Comparison of ENCODE assay signal across 27 cellular contexts in the genomic region with DNA sequence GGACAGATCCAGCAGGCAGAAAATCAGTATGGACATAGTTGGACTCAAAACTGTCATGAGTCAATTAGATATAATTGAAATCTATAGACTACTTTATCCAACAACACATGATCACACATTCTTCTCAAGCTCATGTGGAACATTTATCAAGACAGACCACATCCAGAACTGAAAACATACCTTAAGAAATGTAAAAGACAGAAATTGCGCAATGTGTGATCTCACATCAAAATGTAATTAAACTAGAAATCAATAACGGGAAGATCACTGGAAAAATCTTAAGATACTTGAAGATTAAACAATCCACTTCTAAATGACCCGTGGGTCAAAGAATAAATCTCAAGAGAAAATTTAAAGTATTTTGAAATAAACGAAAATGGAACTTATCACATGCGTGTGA.
DNase-seq lines count a peak whose midpoint lies in the region; ATAC-seq, FAIRE-seq and TF ChIP-seq lines count a peak whose summit lies in the region.
"Had no signal": no experiment of that assay in that cellular context is flagged by ENCODE, and none has a peak within 500 bp of the region (broad histone marks: within the 10 kb centered on the region; RNA-seq: fewer than 3 reads in every experiment).

No MANE protein-coding gene starts in this region.

- no peak overlapping the region for H2BK15ac ChIP-seq in H1 (ENCODE audit: low read length)

- no peak overlapping the region for H3K4me3 Mint-ChIP-seq in GM23338
- H3K4me3 Mint-ChIP-seq: B cell; CD4-positive, alpha-beta memory T cell; CD4-positive, CD25-positive, alpha-beta regulatory T cell; CD8-positive, alpha-beta memory T cell had no signal

- H2BK5ac ChIP-seq in H1 (ENCODE audit: low read depth, low read length), result no peak overlapping the region

- no peak overlapping the region for H3K4me3 ChIP-seq in A549
- H3K4me3 ChIP-seq in GM23338, result no peak overlapping the region
- no peak overlapping the region; a peak in 1 of 8 replicates for H3K4me3 ChIP-seq in H1 (ENCODE audit: extremely low read depth in 1 of 4, insufficient read depth in 2 of 4, low read depth in 3 of 4, low read length in 4 of 4)
- H3K4me3 ChIP-seq: BLaER1 treated with 17β-estradiol and CSF1 and Interleukin-3, amounts not matched to agents 10 nM and 100 nM; GM12878 had no signal

- no peak overlapping the region for H4K5ac ChIP-seq in H1 (ENCODE audit: insufficient read length, low read depth, low read length)

- H3K27ac ChIP-seq in A549, result no peak overlapping the region
- H3K27ac ChIP-seq in GM23338 (ENCODE audit: low read depth), result no peak overlapping the region
- H3K27ac ChIP-seq in H1 (ENCODE audit: low read depth, low read length), result no peak overlapping the region
- H3K27ac ChIP-seq: BLaER1 treated with 17β-estradiol and CSF1 and Interleukin-3, amounts not matched to agents 10 nM and 100 nM; C4-2B had no signal

- no peak for ATAC-seq in A549
- ATAC-seq in GM23338, result no peak
- ATAC-seq: GM12878 had no signal

- peaks cover 19% of the 10 kb centered on the region for H3K4me1 Mint-ChIP-seq in GM23338
- H3K4me1 Mint-ChIP-seq: B cell; CD4-positive, alpha-beta memory T cell; CD4-positive, CD25-positive, alpha-beta regulatory T cell; CD8-positive, alpha-beta memory T cell had no signal

- no peak overlapping the region for H3K9ac ChIP-seq in H1 (replicated peaks in 1 of 4; ENCODE audit: extremely low read depth in 1 of 4, low read depth in 3 of 4, low read length in 3 of 4)
- H3K9ac ChIP-seq: BLaER1 treated with 17β-estradiol and CSF1 and Interleukin-3, amounts not matched to agents 10 nM and 100 nM had no signal

- no peak overlapping the region for H4K91ac ChIP-seq in H1 (replicated peaks; ENCODE audit: insufficient read length, low read length)

- no peaks in the 10 kb centered on the region for H4K20me1 ChIP-seq in GM23338 (replicated peaks; ENCODE audit: insufficient read depth)
- H4K20me1 ChIP-seq in H1 (replicated peaks in 1 of 2; ENCODE audit: control insufficient read depth in 1 of 2, insufficient read depth in 2 of 2, low read length in 2 of 2), result no peaks in the 10 kb centered on the region
- H4K20me1 ChIP-seq: BLaER1 treated with 17β-estradiol and CSF1 and Interleukin-3, amounts not matched to agents 10 nM and 100 nM had no signal

- 38% methylated on average over 5 of the region's 5 CpGs for WGBS in A549 (ENCODE audit: missing lambda C conversion rate)
- WGBS in H1 (ENCODE audit: extremely low coverage in 1 of 2, insufficient coverage in 1 of 2, insufficient read length in 1 of 2, insufficient replicate concordance in 2 of 2, low coverage in 1 of 2, low lambda C conversion rate in 2 of 2, missing lambda C conversion rate in 1 of 2), 2 experiments, result 93% methylated on average over 5 of the region's 5 CpGs; no CpG with 5 or more reads in 1 of the 2 experiments

- H3K9me2 ChIP-seq in GM23338 (ENCODE audit: insufficient read depth), result no peaks in the 10 kb centered on the region

- H2BK20ac ChIP-seq in H1 (ENCODE audit: low read length), result no peak overlapping the region

- H3K27me3 ChIP-seq in GM23338 (ENCODE audit: insufficient read depth) (no peaks in the 10 kb centered on the region), H1 (replicated peaks in 1 of 4; ENCODE audit: control insufficient read depth in 3 of 4, extremely low read depth in 1 of 4, insufficient read depth in 3 of 4, low read length in 3 of 4) (no peaks in the 10 kb centered on the region)
- H3K27me3 ChIP-seq: BLaER1 treated with 17β-estradiol and CSF1 and Interleukin-3, amounts not matched to agents 10 nM and 100 nM had no signal

- no peak overlapping the region for H3K4ac ChIP-seq in H1 (replicated peaks; ENCODE audit: insufficient read length, low read depth, low read length)

- CTCF ChIA-PET in A549 (lab: Yijun Ruan, JAX), result no interaction called here
- CTCF ChIA-PET in H1 (lab: Charles Lee; ENCODE audit: partially characterized antibody), result interaction anchor here (0.6 kb wide), 1 partner anchor 270 kb away, joined by 3 read pairs; no protein-coding TSS in a partner anchor

- H3K18ac ChIP-seq in H1 (ENCODE audit: extremely low read depth, low read length), result no peak overlapping the region

- H3K27ac Mint-ChIP-seq in GM23338, result no peak overlapping the region
- H3K27ac Mint-ChIP-seq: B cell; CD4-positive, CD25-positive, alpha-beta regulatory T cell; CD8-positive, alpha-beta memory T cell had no signal

- H3K9me3 Mint-ChIP-seq in GM23338, result peaks cover 8% of the 10 kb centered on the region; the same call in 2 of the 3 replicates

- peaks cover 3% of the 10 kb centered on the region; the same call in 2 of the 3 replicates for H3K36me3 Mint-ChIP-seq in GM23338 (ENCODE audit: low read depth)
- H3K36me3 Mint-ChIP-seq: CD4-positive, alpha-beta memory T cell; CD4-positive, CD25-positive, alpha-beta regulatory T cell; CD8-positive, alpha-beta memory T cell had no signal

- H3K56ac ChIP-seq in H1 (replicated peaks; ENCODE audit: insufficient read length, low read depth, low read length), result no peak overlapping the region

- H3K14ac ChIP-seq in H1 (ENCODE audit: insufficient read length), result no peak overlapping the region

- H2AFZ ChIP-seq in GM23338 (no peak overlapping the region), H1 (ENCODE audit: low read length) (no peak overlapping the region)

- TF ChIP-seq CTCF in A549 (IDR thresholded peaks at IDR 0.05), result no peak
- TF ChIP-seq CTCF in GM23338 (conservative IDR thresholded peaks at IDR 0.05; ENCODE audit: low read depth in 2 of 2), result no peak
- no peak for TF ChIP-seq CTCF in H1 (IDR thresholded peaks at IDR 0.05; ENCODE audit: control extremely low read depth in 1 of 3, insufficient read depth in 1 of 3, low read depth in 1 of 3, low read length in 3 of 3)

- no peak overlapping the region for H2AK5ac ChIP-seq in H1 (ENCODE audit: low read depth, low read length)

- TF ChIP-seq RAD21 in A549 (conservative IDR thresholded peaks at IDR 0.05 in 1 of 2, IDR thresholded peaks at IDR 0.05 in 1 of 2) (no peak), Ishikawa (IDR thresholded peaks at IDR 0.05; ENCODE audit: low read depth) (no peak), H1 (IDR thresholded peaks at IDR 0.05 in 1 of 2, conservative IDR thresholded peaks at IDR 0.05 in 1 of 2; ENCODE audit: low read depth in 2 of 2, low read length in 2 of 2) (no peak)

- H3K23me2 ChIP-seq in H1 (ENCODE audit: low read depth, low read length), result no peaks in the 10 kb centered on the region

- no peak overlapping the region for H3K4me2 ChIP-seq in A549
- 0 out of 2 replicates have a peak overlapping the region, but pooled peaks have one; percentile 58 for H3K4me2 ChIP-seq in GM23338
- H3K4me2 ChIP-seq in H1 (ENCODE audit: insufficient read depth in 1 of 2, low read depth in 2 of 2, low read length in 2 of 2), result no peak overlapping the region
- H3K4me2 ChIP-seq: BLaER1 treated with 17β-estradiol and CSF1 and Interleukin-3, amounts not matched to agents 10 nM and 100 nM had no signal

- TF ChIP-seq EP300 in A549 (IDR thresholded peaks at IDR 0.05), result no peak
- no peak for TF ChIP-seq EP300 in Ishikawa (IDR thresholded peaks at IDR 0.05; ENCODE audit: borderline replicate concordance)
- TF ChIP-seq EP300 in H1 (IDR thresholded peaks at IDR 0.05; ENCODE audit: borderline replicate concordance in 1 of 2, low read depth in 2 of 2, low read length in 2 of 2), result no peak

- H2BK12ac ChIP-seq in H1 (ENCODE audit: low read depth, low read length), result no peak overlapping the region

- POLR2A ChIA-PET in A549 (lab: Yijun Ruan, JAX), result no interaction called here
- POLR2A ChIA-PET in H1 (lab: Charles Lee; ENCODE audit: partially characterized antibody), result no interaction called here

- H3K79me2 ChIP-seq in GM23338 (replicated peaks; ENCODE audit: insufficient read depth), result no peaks in the 10 kb centered on the region; the same call in 1 of the 2 replicates
- H3K79me2 ChIP-seq in H1 (ENCODE audit: control insufficient read depth in 1 of 2, insufficient read depth in 2 of 2, low read length in 2 of 2), result no peaks in the 10 kb centered on the region

- no peaks in the 10 kb centered on the region for H3K79me1 ChIP-seq in H1 (ENCODE audit: low read depth, low read length)

- no peak overlapping the region for H3K23ac ChIP-seq in H1 (ENCODE audit: insufficient read length)

- FAIRE-seq in A549 (lab: Jason Lieb, UNC) (no peak), H1 (lab: Jason Lieb, UNC) (no peak)
- FAIRE-seq: A204.1, GM12878, GM12892, GM18507 had no signal

- H3K36me3 ChIP-seq in GM23338 (ENCODE audit: insufficient read depth) (no peaks in the 10 kb centered on the region), H1 (ENCODE audit: control insufficient read depth in 2 of 4, insufficient read depth in 4 of 4, low read length in 3 of 4) (no peaks in the 10 kb centered on the region)
- H3K36me3 ChIP-seq: BLaER1 treated with 17β-estradiol and CSF1 and Interleukin-3, amounts not matched to agents 10 nM and 100 nM had no signal

- H3K27me3 Mint-ChIP-seq in GM23338 (ENCODE audit: insufficient read depth, low read depth, poor library complexity), result peaks cover 1% of the 10 kb centered on the region
- H3K27me3 Mint-ChIP-seq: B cell; CD4-positive, alpha-beta memory T cell; CD4-positive, CD25-positive, alpha-beta regulatory T cell; CD8-positive, alpha-beta memory T cell had no signal

- H3F3A ChIP-seq in GM23338 (replicated peaks; ENCODE audit: low read depth), result no peaks in the 10 kb centered on the region

- DNase-seq in A549 (ENCODE audit: low read depth in 1 of 2, low spot score in 1 of 2) (no peak), GM23338 (ENCODE audit: low spot score) (no peak), H1 (ENCODE audit: low read depth in 1 of 2, low spot score in 2 of 2) (no peak), CD1c-positive myeloid dendritic cell (ENCODE audit: extremely low spot score) (no peak), NCI-H2196 treated with DMSO at 0.1 percent for 48 hours (lab: John Stamatoyannopoulos, UW; ENCODE audit: unreplicated experiment) (no peak), NCI-H748 treated with DMSO at 0.1 percent for 48 hours (lab: John Stamatoyannopoulos, UW) (no peak)
- DNase-seq: 8988T; AML-193; CD4-positive, alpha-beta memory T cell; CD4-positive, CD25-positive, alpha-beta regulatory T cell; CD8-positive, alpha-beta memory T cell; COR-L47; DMS 273 treated with DMSO at 0.1 percent for 48 hours; DMS153; DMS53; DMS79; DND-41; EL; GDM1 had no signal

- no peak overlapping the region for H4K8ac ChIP-seq in H1 (ENCODE audit: extremely low read depth, insufficient read depth, low read length)

- TF ChIP-seq POLR2A in A549 (IDR thresholded peaks at IDR 0.05; ENCODE audit: low read length) (no peak), H1 (IDR thresholded peaks at IDR 0.05; ENCODE audit: control extremely low read depth in 1 of 2, low read depth in 2 of 2, low read length in 2 of 2) (no peak)

- no peak overlapping the region for H2BK120ac ChIP-seq in H1 (replicated peaks; ENCODE audit: low read depth, low read length)

- H3K4me1 ChIP-seq in A549 (no peaks in the 10 kb centered on the region), GM23338 (ENCODE audit: insufficient read depth) (peaks cover 17% of the 10 kb centered on the region), H1 (replicated peaks in 1 of 4; ENCODE audit: control insufficient read depth in 3 of 4, insufficient read depth in 4 of 4, low read length in 3 of 4) (no peaks in the 10 kb centered on the region; a peak in 1 of 7 replicates)
- H3K4me1 ChIP-seq: BLaER1 treated with 17β-estradiol and CSF1 and Interleukin-3, amounts not matched to agents 10 nM and 100 nM had no signal

- no peaks in the 10 kb centered on the region for H3K9me3 ChIP-seq in A549
- H3K9me3 ChIP-seq in H1 (ENCODE audit: insufficient read depth in 2 of 2, low read depth in 1 of 2, low read length in 1 of 2), result peaks cover 0 to 2% of the 10 kb centered on the region in 2 experiments; a peak in 1 of 4 replicates

Comparison
In these comparisons a context has a peak if more than half of its experiments do, and no peak if none do; other contexts are left out.
1. Of the 18 proteins assayed by ChIP-seq in both H1 and A549: peak only in H1: none; only in A549: none; in both: CEBPB; in neither: 17.